ENCODE assay signal across 12 cellular contexts in the genomic region with DNA sequence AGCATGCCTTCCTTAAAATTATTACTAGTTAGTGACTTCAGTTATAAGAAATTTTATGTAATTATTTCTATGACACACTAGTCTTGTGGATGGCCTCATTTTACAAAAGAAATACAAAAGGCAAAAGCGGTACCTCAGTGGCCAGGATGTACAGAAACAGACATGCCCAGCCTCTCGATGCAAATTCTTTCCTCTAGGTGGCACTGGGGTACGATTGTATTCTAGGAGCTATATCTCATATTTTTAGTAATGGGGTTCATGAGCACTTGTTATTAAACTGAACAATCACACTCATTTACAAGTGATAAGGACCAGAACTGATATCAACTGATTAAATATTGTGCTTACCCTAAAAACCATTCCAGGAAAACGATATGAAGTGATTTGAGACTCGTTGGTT. TPM values are rescaled to one million over a fixed set of nuclear protein-coding genes. Genes with fewer than 3 reads are reported as not detected.
DNase-seq lines count a peak whose midpoint lies in the region; ATAC-seq, FAIRE-seq and TF ChIP-seq lines count a peak whose summit lies in the region.
"Had no signal": no experiment of that assay in that cellular context is flagged by ENCODE, and none has a peak within 500 bp of the region (broad histone marks: within the 10 kb centered on the region; RNA-seq: fewer than 3 reads in every experiment).

No MANE protein-coding gene starts in this region.

- no peaks in the 10 kb centered on the region for H3K27me3 ChIP-seq in pancreas

- H3K27me3 Mint-ChIP-seq in mesothelial cell of epicardium (ENCODE audit: low read depth) (no peaks in the 10 kb centered on the region), T-helper 17 cell (no peaks in the 10 kb centered on the region)
- H3K27me3 Mint-ChIP-seq: activated CD4-positive, alpha-beta memory T cell treated with anti-CD3 and anti-CD28 coated beads for 36 hours had no signal

- no peak overlapping the region for H3K27ac ChIP-seq in pancreas
- H3K27ac ChIP-seq: prostate gland had no signal

- H3K27ac Mint-ChIP-seq in mesothelial cell of epicardium (no peak overlapping the region), T-helper 17 cell (no peak overlapping the region)
- H3K27ac Mint-ChIP-seq: activated CD4-positive, alpha-beta memory T cell treated with anti-CD3 and anti-CD28 coated beads for 36 hours had no signal

- H3K4me3 Mint-ChIP-seq in mesothelial cell of epicardium: no peak overlapping the region
- H3K4me3 Mint-ChIP-seq in T-helper 17 cell: no peak overlapping the region
- H3K4me3 Mint-ChIP-seq: activated CD4-positive, alpha-beta memory T cell treated with anti-CD3 and anti-CD28 coated beads for 36 hours had no signal

- ATAC-seq in T-helper 17 cell: no peak
- no peak for ATAC-seq in pancreas

- H3K9me3 Mint-ChIP-seq in mesothelial cell of epicardium: peaks cover 10% of the 10 kb centered on the region

- H3K4me1 Mint-ChIP-seq in mesothelial cell of epicardium (no peaks in the 10 kb centered on the region), T-helper 17 cell (peaks cover 2% of the 10 kb centered on the region)

- H3K4me1 ChIP-seq in pancreas: no peaks in the 10 kb centered on the region
- H3K4me1 ChIP-seq: prostate gland had no signal

- no peak overlapping the region for H3K4me3 ChIP-seq in pancreas
- H3K4me3 ChIP-seq: prostate gland had no signal

- DNase-seq in DMS 273 (lab: John Stamatoyannopoulos, UW; ENCODE audit: unreplicated experiment): peak; percentile 52
- no peak for DNase-seq in DMS 273 treated with DMSO at 0.1 percent for 48 hours (lab: John Stamatoyannopoulos, UW)
- peak; percentile 35 for DNase-seq in HuH-7 (ENCODE audit: low spot score)
- DNase-seq in amniotic epithelial cell (ENCODE audit: low read depth): peak; percentile 17
- DNase-seq in mesothelial cell of epicardium (ENCODE audit: low spot score in 2 of 2, unreplicated experiment in 2 of 2): no peak
- DNase-seq in amygdala (lab: John Stamatoyannopoulos, UW): no peak
- no peak for DNase-seq in T-helper 17 cell
- no peak for DNase-seq in pancreas
- DNase-seq: activated CD4-positive, alpha-beta memory T cell treated with anti-CD3 and anti-CD28 coated beads for 36 hours; NCI-H146 had no signal

- 71 to 77% methylated on average over 5 of the region's 5 CpGs for WGBS in pancreas, 2 donors

- no peaks in the 10 kb centered on the region for H3K36me3 Mint-ChIP-seq in mesothelial cell of epicardium
- H3K36me3 Mint-ChIP-seq in T-helper 17 cell (ENCODE audit: low read depth): peaks cover 7% of the 10 kb centered on the region

- H3K9me3 ChIP-seq in T-helper 17 cell (ENCODE audit: control insufficient read depth, low read length, poor library complexity, severe bottlenecking) (no peaks in the 10 kb centered on the region), pancreas (no peaks in the 10 kb centered on the region)
- H3K9me3 ChIP-seq: prostate gland had no signal

- no peaks in the 10 kb centered on the region for H3K36me3 ChIP-seq in pancreas
- H3K36me3 ChIP-seq: prostate gland had no signal

- intact Hi-C loops in pancreas (cut with DNase I): no loop called here

- peak; percentile 16 for TF ChIP-seq CTCF in mesothelial cell of epicardium (IDR thresholded peaks at IDR 0.05; ENCODE audit: unreplicated experiment)
- no peak for TF ChIP-seq CTCF in pancreas (IDR thresholded peaks at IDR 0.05)

- no peak for FAIRE-seq in pancreas (lab: Jason Lieb, UNC)
- FAIRE-seq: A204.1 had no signal

RNA-seq across cellular contexts. Expression of a gene that starts 59.8 kb away (rescaled TPM):
- total RNA-seq in mesothelial cell of epicardium (62.9 to 67.6 TPM (median 65.0 TPM) in 3 replicates), T-helper 17 cell (100 to 1,000 TPM; 200 to 292 TPM), pancreas (100 to 1,000 TPM; 155 to 792 (median 241) TPM)
- 100 to 1,000 TPM in 1 of 2 donors, 10 to 100 TPM in 1; 97.7 to 162 TPM for polyA plus RNA-seq in pancreas

Comparison
In these comparisons a context has a peak if more than half of its experiments do, and no peak if none do; other contexts are left out.
1. DNase-seq: peak in DMS 273 (single experiment), HuH-7 (single experiment) and amniotic epithelial cell (single experiment); none in DMS 273 treated with DMSO at 0.1 percent for 48 hours (single experiment), mesothelial cell of epicardium (0 of 2), amygdala (0 of 56), T-helper 17 cell (0 of 3) and pancreas (0 of 6).